27 cellular contexts compared by ENCODE assay signal in the genomic region with DNA sequence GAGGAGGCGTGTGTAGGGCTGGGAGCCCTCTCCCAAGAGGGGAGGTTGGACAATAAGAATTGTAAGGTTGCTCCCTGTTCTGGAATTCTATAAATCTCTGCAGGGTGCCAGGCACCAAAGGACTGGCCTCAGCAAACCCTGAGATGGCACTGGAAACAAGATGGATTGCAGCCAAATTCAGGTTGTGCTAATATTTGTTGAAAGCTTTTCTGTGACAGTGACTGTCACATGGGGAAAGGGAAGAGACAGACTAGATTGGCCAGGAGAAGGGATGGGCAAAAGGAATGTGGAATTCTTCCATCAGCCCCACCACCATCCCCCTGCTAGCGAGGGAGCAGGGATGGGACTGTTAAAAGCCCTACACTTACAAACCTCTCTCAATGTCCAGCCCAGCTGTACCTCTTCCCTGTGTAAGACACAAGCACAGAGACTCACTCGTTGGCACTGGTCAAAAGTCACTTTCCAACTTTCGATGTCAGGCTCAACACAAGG.
DNase-seq lines count a peak whose midpoint lies in the region; ATAC-seq and TF ChIP-seq lines count a peak whose summit lies in the region.
"Had no signal": no experiment of that assay in that cellular context is flagged by ENCODE, and none has a peak within 500 bp of the region (broad histone marks: within the 10 kb centered on the region; RNA-seq: fewer than 3 reads in every experiment).

No MANE protein-coding gene starts in this region.

- H3K27me3 ChIP-seq in PC-3 (ENCODE audit: low read length) (no peaks in the 10 kb centered on the region), liver (ENCODE audit: control insufficient read depth in 4 of 4, insufficient read depth in 4 of 4, low read length in 3 of 4) (peaks cover 0 to 3% (median 0%) of the 10 kb centered on the region in 4 donors)
- H3K27me3 ChIP-seq: adrenal gland, esophagus muscularis mucosa, Peyer's patch, SJCRH30, transverse colon had no signal

- H3K4me3 ChIP-seq in PC-3 (ENCODE audit: low read length) (no peak overlapping the region), liver (ENCODE audit: low read depth in 1 of 3, low read length in 3 of 3) (no peak overlapping the region)
- H3K4me3 ChIP-seq: adrenal gland, esophagus muscularis mucosa, GM23338, Peyer's patch, SJCRH30, transverse colon had no signal

- POLR2A ChIA-PET in PC-3 (lab: Charles Lee; ENCODE audit: unreplicated experiment), result no interaction called here

- H3K9ac ChIP-seq in PC-3 (ENCODE audit: low read length) (no peak overlapping the region), liver (ENCODE audit: low read depth in 1 of 2, low read length in 2 of 2) (no peak overlapping the region)

- TF ChIP-seq CTCF in PC-3 (conservative IDR thresholded peaks at IDR 0.05; ENCODE audit: low read depth, low read length), result no peak
- no peak for TF ChIP-seq CTCF in liver (IDR thresholded peaks at IDR 0.05; ENCODE audit: low read depth, low read length, missing input control)

- H3K9me2 ChIP-seq in PC-3 (replicated peaks; ENCODE audit: low read length), result no peaks in the 10 kb centered on the region

- CTCF ChIA-PET in PC-3 (lab: Charles Lee), result no interaction called here

- no peak overlapping the region for H3K4me2 ChIP-seq in PC-3 (ENCODE audit: low read length)

- intact Hi-C loops in PC-3 (cut with micrococcal nuclease) (no loop called here), left ventricle myocardium superior (cut with micrococcal nuclease) (loop anchor here (10.0 kb wide), 1 partner anchor 58 kb away; a partner anchor contains a TSS)

- no peak overlapping the region for H2AFZ ChIP-seq in PC-3 (ENCODE audit: low read length)
- H2AFZ ChIP-seq: GM23338 had no signal

- H3K36me3 ChIP-seq in PC-3 (ENCODE audit: low read depth, low read length) (no peaks in the 10 kb centered on the region), liver (ENCODE audit: control insufficient read depth in 4 of 4, insufficient read depth in 3 of 4, low read depth in 1 of 4, low read length in 3 of 4) (no peaks in the 10 kb centered on the region)
- H3K36me3 ChIP-seq: adrenal gland, esophagus muscularis mucosa, Peyer's patch, SJCRH30, transverse colon had no signal

- no TSS peak for BruUV-seq in PC-3 (replicated peaks; lab: Mats Ljungman, UMichigan)

- ATAC-seq in PC-3 (peak; percentile 60), left ventricle myocardium superior (no peak), GM18861 (IDR thresholded peaks at IDR 0.05; ENCODE audit: unreplicated experiment) (no peak)
- ATAC-seq: activated CD4-positive, alpha-beta T cell treated with anti-CD3 and anti-CD28 coated beads for 36 hours; activated CD8-positive, alpha-beta T cell treated with anti-CD3 and anti-CD28 coated beads, Interleukin-2, amount 10 ng/mL, durations not matched to agents 7 days and 5 days; sciatic nerve had no signal

- H4K20me1 ChIP-seq in PC-3 (ENCODE audit: low read length), result no peaks in the 10 kb centered on the region

- H3K79me2 ChIP-seq in PC-3 (ENCODE audit: low read length), result no peaks in the 10 kb centered on the region

- H3F3A ChIP-seq in PC-3 (ENCODE audit: low read length, unreplicated experiment), result no peaks in the 10 kb centered on the region

- H3K4me1 ChIP-seq in PC-3 (ENCODE audit: insufficient read depth, low read length) (peaks cover 9% of the 10 kb centered on the region), liver (ENCODE audit: control insufficient read depth in 4 of 4, insufficient read depth in 4 of 4, low read length in 3 of 4) (peaks cover 7 to 14% (median 11%) of the 10 kb centered on the region in 4 donors)
- H3K4me1 ChIP-seq: adrenal gland, esophagus muscularis mucosa, Peyer's patch had no signal

- H3K27ac ChIP-seq in PC-3 (ENCODE audit: low read length) (no peak overlapping the region), liver (ENCODE audit: low read depth in 1 of 2, low read length in 2 of 2) (no peak overlapping the region)
- H3K27ac ChIP-seq: adrenal gland, esophagus muscularis mucosa, Peyer's patch, SJCRH30, transverse colon had no signal

- DNase-seq in COLO668 (lab: John Stamatoyannopoulos, UW; ENCODE audit: unreplicated experiment) (peak; percentile 11), LoVo (ENCODE audit: low spot score) (peak; percentile 64), PC-3 (peak; percentile 14), RKO (ENCODE audit: low spot score) (no peak), NCI-H2081 treated with DMSO at 0.1 percent for 48 hours (lab: John Stamatoyannopoulos, UW) (no peak), left ventricle myocardium superior (no peak)
- DNase-seq: activated CD4-positive, alpha-beta T cell treated with anti-CD3 and anti-CD28 coated beads for 36 hours; activated CD8-positive, alpha-beta T cell treated with anti-CD3 and anti-CD28 coated beads, Interleukin-2, amount 10 ng/mL, durations not matched to agents 7 days and 5 days; activated naive CD4-positive, alpha-beta T cell treated with anti-CD3 and anti-CD28 coated beads for 36 hours; adrenal gland; cerebellar nuclear complex; DMS79 treated with DMSO at 0.1 percent for 48 hours; foreskin fibroblast; KG1; NCI-H1417 treated with DMSO at 0.1 percent for 48 hours; NCI-H524; Peyer's patch; SJCRH30; stimulated activated CD4-positive, alpha-beta T cell treated with anti-CD3 and anti-CD28 coated beads, Interleukin-12 subunit alpha, Interleukin-12 subunit beta, amount 100 ng/mL, for 4 hours; stimulated activated CD4-positive, alpha-beta T cell treated with anti-CD3 and anti-CD28 coated beads, Interleukin-4, amount 100 ng/mL, for 24 hours; SW 1271 had no signal

- peak in 1 of 2 donors; percentile 22 for TF ChIP-seq RAD21 in liver (IDR thresholded peaks at IDR 0.05)

- no peaks in the 10 kb centered on the region for H3K9me3 ChIP-seq in PC-3 (ENCODE audit: low read length)
- no peaks in the 10 kb centered on the region for H3K9me3 ChIP-seq in liver (ENCODE audit: control insufficient read depth in 4 of 4, low read length in 3 of 4)
- H3K9me3 ChIP-seq: adrenal gland, esophagus muscularis mucosa, Peyer's patch, transverse colon had no signal

- WGBS in liver, result 46% methylated on average over 4 of the region's 4 CpGs

TF ChIP-seq in liver, 16 proteins besides CTCF, POLR2A, EP300 and RAD21 (continues in another document):
- TF ChIP-seq, protein P1, sequence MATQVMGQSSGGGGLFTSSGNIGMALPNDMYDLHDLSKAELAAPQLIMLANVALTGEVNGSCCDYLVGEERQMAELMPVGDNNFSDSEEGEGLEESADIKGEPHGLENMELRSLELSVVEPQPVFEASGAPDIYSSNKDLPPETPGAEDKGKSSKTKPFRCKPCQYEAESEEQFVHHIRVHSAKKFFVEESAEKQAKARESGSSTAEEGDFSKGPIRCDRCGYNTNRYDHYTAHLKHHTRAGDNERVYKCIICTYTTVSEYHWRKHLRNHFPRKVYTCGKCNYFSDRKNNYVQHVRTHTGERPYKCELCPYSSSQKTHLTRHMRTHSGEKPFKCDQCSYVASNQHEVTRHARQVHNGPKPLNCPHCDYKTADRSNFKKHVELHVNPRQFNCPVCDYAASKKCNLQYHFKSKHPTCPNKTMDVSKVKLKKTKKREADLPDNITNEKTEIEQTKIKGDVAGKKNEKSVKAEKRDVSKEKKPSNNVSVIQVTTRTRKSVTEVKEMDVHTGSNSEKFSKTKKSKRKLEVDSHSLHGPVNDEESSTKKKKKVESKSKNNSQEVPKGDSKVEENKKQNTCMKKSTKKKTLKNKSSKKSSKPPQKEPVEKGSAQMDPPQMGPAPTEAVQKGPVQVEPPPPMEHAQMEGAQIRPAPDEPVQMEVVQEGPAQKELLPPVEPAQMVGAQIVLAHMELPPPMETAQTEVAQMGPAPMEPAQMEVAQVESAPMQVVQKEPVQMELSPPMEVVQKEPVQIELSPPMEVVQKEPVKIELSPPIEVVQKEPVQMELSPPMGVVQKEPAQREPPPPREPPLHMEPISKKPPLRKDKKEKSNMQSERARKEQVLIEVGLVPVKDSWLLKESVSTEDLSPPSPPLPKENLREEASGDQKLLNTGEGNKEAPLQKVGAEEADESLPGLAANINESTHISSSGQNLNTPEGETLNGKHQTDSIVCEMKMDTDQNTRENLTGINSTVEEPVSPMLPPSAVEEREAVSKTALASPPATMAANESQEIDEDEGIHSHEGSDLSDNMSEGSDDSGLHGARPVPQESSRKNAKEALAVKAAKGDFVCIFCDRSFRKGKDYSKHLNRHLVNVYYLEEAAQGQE (IDR thresholded peaks at IDR 0.05), result no peak
- TF ChIP-seq RXRA (IDR thresholded peaks at IDR 0.05) (peak; percentile 40 to 66), JUND (IDR thresholded peaks at IDR 0.05) (peak in 1 of 2 donors; percentile 36), EGR1 (IDR thresholded peaks at IDR 0.05; ENCODE audit: low read depth in 2 of 2) (no peak), FOXA1 (IDR thresholded peaks at IDR 0.05) (no peak), HNF4A (conservative IDR thresholded peaks at IDR 0.05) (peak; percentile 34 to 52), GABPA (IDR thresholded peaks at IDR 0.05 in 1 of 2, conservative IDR thresholded peaks at IDR 0.05 in 1 of 2) (no peak), SP1 (IDR thresholded peaks at IDR 0.05) (no peak), YY1 (IDR thresholded peaks at IDR 0.05) (peak; percentile 41), NR2F2 (IDR thresholded peaks at IDR 0.05) (no peak), TAF1 (conservative IDR thresholded peaks at IDR 0.05) (no peak), HNF4G (IDR thresholded peaks at IDR 0.05) (no peak)
- TF ChIP-seq, protein P2, sequence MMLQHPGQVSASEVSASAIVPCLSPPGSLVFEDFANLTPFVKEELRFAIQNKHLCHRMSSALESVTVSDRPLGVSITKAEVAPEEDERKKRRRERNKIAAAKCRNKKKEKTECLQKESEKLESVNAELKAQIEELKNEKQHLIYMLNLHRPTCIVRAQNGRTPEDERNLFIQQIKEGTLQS (IDR thresholded peaks at IDR 0.05), result no peak
- TF ChIP-seq, protein P3, sequence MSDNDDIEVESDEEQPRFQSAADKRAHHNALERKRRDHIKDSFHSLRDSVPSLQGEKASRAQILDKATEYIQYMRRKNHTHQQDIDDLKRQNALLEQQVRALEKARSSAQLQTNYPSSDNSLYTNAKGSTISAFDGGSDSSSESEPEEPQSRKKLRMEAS (IDR thresholded peaks at IDR 0.05), result peak; percentile 49
- TF ChIP-seq, protein P4, sequence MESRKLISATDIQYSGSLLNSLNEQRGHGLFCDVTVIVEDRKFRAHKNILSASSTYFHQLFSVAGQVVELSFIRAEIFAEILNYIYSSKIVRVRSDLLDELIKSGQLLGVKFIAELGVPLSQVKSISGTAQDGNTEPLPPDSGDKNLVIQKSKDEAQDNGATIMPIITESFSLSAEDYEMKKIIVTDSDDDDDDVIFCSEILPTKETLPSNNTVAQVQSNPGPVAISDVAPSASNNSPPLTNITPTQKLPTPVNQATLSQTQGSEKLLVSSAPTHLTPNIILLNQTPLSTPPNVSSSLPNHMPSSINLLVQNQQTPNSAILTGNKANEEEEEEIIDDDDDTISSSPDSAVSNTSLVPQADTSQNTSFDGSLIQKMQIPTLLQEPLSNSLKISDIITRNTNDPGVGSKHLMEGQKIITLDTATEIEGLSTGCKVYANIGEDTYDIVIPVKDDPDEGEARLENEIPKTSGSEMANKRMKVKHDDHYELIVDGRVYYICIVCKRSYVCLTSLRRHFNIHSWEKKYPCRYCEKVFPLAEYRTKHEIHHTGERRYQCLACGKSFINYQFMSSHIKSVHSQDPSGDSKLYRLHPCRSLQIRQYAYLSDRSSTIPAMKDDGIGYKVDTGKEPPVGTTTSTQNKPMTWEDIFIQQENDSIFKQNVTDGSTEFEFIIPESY (IDR thresholded peaks at IDR 0.05), result no peak

Comparison
In these comparisons a context has a peak if more than half of its experiments do, and no peak if none do; other contexts are left out.
1. DNase-seq: peak in COLO668 (single experiment), LoVo (single experiment) and PC-3 (single experiment); none in RKO (single experiment), NCI-H2081 treated with DMSO at 0.1 percent for 48 hours (single experiment) and left ventricle myocardium superior (single experiment).